In genomic region chr15:87591042-87591441, GRCh38 we compare ENCODE assay signal across 14 cellular contexts.
"Had no signal": no experiment of that assay in that cellular context is flagged by ENCODE, and none has a peak within 500 bp of the region (broad histone marks: within the 10 kb centered on the region; RNA-seq: fewer than 3 reads in every experiment).

No MANE protein-coding gene starts in this region.

- H3K4me1 ChIP-seq: colonic mucosa, left lung, parathyroid adenoma, prostate gland had no signal

- H3K4me2 ChIP-seq: smooth muscle cell had no signal

- H3K9me3 ChIP-seq: colonic mucosa, prostate gland had no signal

- H3K9ac ChIP-seq: parathyroid adenoma had no signal

- H3K4me3 ChIP-seq: colonic mucosa, left lung, lung, prostate gland, smooth muscle cell had no signal

- H3K36me3 ChIP-seq: colonic mucosa, left lung, prostate gland had no signal

- H3K27me3 ChIP-seq: colonic mucosa, left lung had no signal

- ATAC-seq: left lung had no signal

- H3K79me2 ChIP-seq: parathyroid adenoma had no signal

- H2AFZ ChIP-seq: parathyroid adenoma had no signal

- DNase-seq: colonic mucosa; effector CD4-positive, alpha-beta T cell; left lung; mesenchymal stem cell; midbrain; naive B cell; retina; stimulated activated CD4-positive, alpha-beta T cell treated with anti-CD3 and anti-CD28 coated beads, Interleukin-2, amount 100 ng/mL, for 48 hours; stimulated activated naive CD4-positive, alpha-beta T cell treated with Interleukin-2 at 50 U/mL for 16 hours; trophoblast cell had no signal

- H3K27ac ChIP-seq: colonic mucosa, left lung, parathyroid adenoma, prostate gland had no signal
